ENCODE assay signal across 12 cellular contexts in the genomic region with DNA sequence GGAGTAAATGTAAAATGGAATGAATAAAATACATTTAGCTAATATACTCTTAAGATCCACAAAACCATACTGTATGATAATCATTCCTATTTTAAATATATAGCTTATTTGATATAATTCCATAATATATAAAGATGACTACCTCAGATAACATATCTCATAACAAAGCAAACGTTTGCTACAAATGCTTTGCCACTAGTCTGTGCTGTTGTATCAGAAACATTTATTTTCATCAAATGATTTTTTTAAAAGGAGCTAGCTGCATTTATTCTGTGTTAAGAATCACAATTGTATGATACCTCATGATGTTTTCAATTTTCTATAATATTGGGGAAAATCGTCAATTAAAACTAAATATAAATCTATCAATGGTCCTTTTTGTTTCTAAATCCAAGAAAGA.
DNase-seq lines count a peak whose midpoint lies in the region; ATAC-seq, FAIRE-seq and TF ChIP-seq lines count a peak whose summit lies in the region.
"Had no signal": no experiment of that assay in that cellular context is flagged by ENCODE, and none has a peak within 500 bp of the region (broad histone marks: within the 10 kb centered on the region; RNA-seq: fewer than 3 reads in every experiment).

No MANE protein-coding gene starts in this region.

- peak; percentile 43 for TF ChIP-seq CTCF in astrocyte (IDR thresholded peaks at IDR 0.05; ENCODE audit: insufficient read depth, low read depth, low read length)
- TF ChIP-seq CTCF in right lobe of liver (IDR thresholded peaks at IDR 0.05): peak; percentile 29 to 44 (median 34)
- no peak for TF ChIP-seq CTCF in coronary artery (IDR thresholded peaks at IDR 0.05)

- no peaks in the 10 kb centered on the region for H3K36me3 Mint-ChIP-seq in astrocyte (ENCODE audit: low read depth, unreplicated experiment)
- H3K36me3 Mint-ChIP-seq in stimulated activated memory B cell treated with anti-CD40 and anti-IgM and Interleukin-4, amounts not matched to agents 10 μg/mL and 1 μg/mL and 100 μg/mL, for 72 hours: no peaks in the 10 kb centered on the region
- H3K36me3 Mint-ChIP-seq in activated naive CD4-positive, alpha-beta T cell treated with anti-CD3 and anti-CD28 coated beads, Interleukin-2, amount 10 ng/mL, durations not matched to agents 7 days and 5 days: no peaks in the 10 kb centered on the region

- 3% methylated on average over 2 of the region's 2 CpGs for WGBS in right lobe of liver (ENCODE audit: insufficient coverage, low coverage, low lambda C conversion rate, missing lambda C conversion rate)

- H3K36me3 ChIP-seq in astrocyte (ENCODE audit: insufficient read depth, low read length) (no peaks in the 10 kb centered on the region), right lobe of liver (no peaks in the 10 kb centered on the region)
- H3K36me3 ChIP-seq: right atrium auricular region, SJSA1 had no signal

- CTCF ChIA-PET in activated naive CD4-positive, alpha-beta T cell treated with anti-CD3 and anti-CD28 coated beads, Interleukin-2, amount 10 ng/mL, durations not matched to agents 7 days and 5 days (lab: Charles Lee): no interaction called here

- no peak overlapping the region for H3K9ac ChIP-seq in astrocyte (ENCODE audit: low read length)

- no peaks in the 10 kb centered on the region for H3K27me3 Mint-ChIP-seq in astrocyte (ENCODE audit: low read depth, unreplicated experiment)
- no peaks in the 10 kb centered on the region for H3K27me3 Mint-ChIP-seq in stimulated activated memory B cell treated with anti-CD40 and anti-IgM and Interleukin-4, amounts not matched to agents 10 μg/mL and 1 μg/mL and 100 μg/mL, for 72 hours
- H3K27me3 Mint-ChIP-seq in activated naive CD4-positive, alpha-beta T cell treated with anti-CD3 and anti-CD28 coated beads, Interleukin-2, amount 10 ng/mL, durations not matched to agents 7 days and 5 days: no peaks in the 10 kb centered on the region
- H3K27me3 Mint-ChIP-seq: stimulated activated naive CD8-positive, alpha-beta T cell treated with anti-CD3 and anti-CD28 coated beads, Interleukin-15, Interleukin-2, amounts not matched to agents 100 ng/mL and 50 ng/mL, for 24 hours had no signal

- no peaks in the 10 kb centered on the region for H3K4me1 ChIP-seq in astrocyte (ENCODE audit: insufficient read depth, low read length)
- H3K4me1 ChIP-seq in right lobe of liver: no peaks in the 10 kb centered on the region
- H3K4me1 ChIP-seq: right atrium auricular region, SJSA1 had no signal

- H3K4me1 Mint-ChIP-seq in astrocyte (ENCODE audit: low read depth, unreplicated experiment): peaks cover 6% of the 10 kb centered on the region
- H3K4me1 Mint-ChIP-seq in stimulated activated memory B cell treated with anti-CD40 and anti-IgM and Interleukin-4, amounts not matched to agents 10 μg/mL and 1 μg/mL and 100 μg/mL, for 72 hours: no peaks in the 10 kb centered on the region
- no peaks in the 10 kb centered on the region for H3K4me1 Mint-ChIP-seq in activated naive CD4-positive, alpha-beta T cell treated with anti-CD3 and anti-CD28 coated beads, Interleukin-2, amount 10 ng/mL, durations not matched to agents 7 days and 5 days

- H3K4me3 ChIP-seq in astrocyte (ENCODE audit: insufficient read depth, low read depth, low read length): no peak overlapping the region
- H3K4me3 ChIP-seq in right lobe of liver: no peak overlapping the region
- no peak overlapping the region for H3K4me3 ChIP-seq in coronary artery
- H3K4me3 ChIP-seq: right atrium auricular region, SJSA1 had no signal

- H3K27me3 ChIP-seq in astrocyte (ENCODE audit: insufficient read depth, low read length) (no peaks in the 10 kb centered on the region), right lobe of liver (no peaks in the 10 kb centered on the region)
- H3K27me3 ChIP-seq: right atrium auricular region, SJSA1 had no signal

- H2AFZ ChIP-seq in astrocyte (ENCODE audit: low read depth, low read length): no peak overlapping the region

- no peak for FAIRE-seq in astrocyte (lab: Jason Lieb, UNC)

- no peak overlapping the region for H3K27ac ChIP-seq in astrocyte (ENCODE audit: low read depth, low read length)
- no peak overlapping the region for H3K27ac ChIP-seq in right lobe of liver
- no peak overlapping the region for H3K27ac ChIP-seq in coronary artery
- H3K27ac ChIP-seq: right atrium auricular region, SJSA1 had no signal

- intact Hi-C loops in right lobe of liver (cut with DNase I): no loop called here

- H3K9me3 Mint-ChIP-seq in astrocyte (ENCODE audit: unreplicated experiment): no peaks in the 10 kb centered on the region
- H3K9me3 Mint-ChIP-seq in stimulated activated memory B cell treated with anti-CD40 and anti-IgM and Interleukin-4, amounts not matched to agents 10 μg/mL and 1 μg/mL and 100 μg/mL, for 72 hours: no peaks in the 10 kb centered on the region
- H3K9me3 Mint-ChIP-seq in activated naive CD4-positive, alpha-beta T cell treated with anti-CD3 and anti-CD28 coated beads, Interleukin-2, amount 10 ng/mL, durations not matched to agents 7 days and 5 days: no peaks in the 10 kb centered on the region
- H3K9me3 Mint-ChIP-seq: stimulated activated naive CD8-positive, alpha-beta T cell treated with anti-CD3 and anti-CD28 coated beads, Interleukin-15, Interleukin-2, amounts not matched to agents 100 ng/mL and 50 ng/mL, for 24 hours had no signal

- no peaks in the 10 kb centered on the region for H3K9me3 ChIP-seq in astrocyte (ENCODE audit: insufficient read depth, low read depth, low read length)
- no peaks in the 10 kb centered on the region for H3K9me3 ChIP-seq in right lobe of liver
- H3K9me3 ChIP-seq: right atrium auricular region, SJSA1 had no signal

- no peak overlapping the region for H3K4me2 ChIP-seq in astrocyte (ENCODE audit: low read length)

- no peaks in the 10 kb centered on the region for H4K20me1 ChIP-seq in astrocyte (ENCODE audit: insufficient read depth, low read length)

- peak in 2 of 4 donors; percentile 30 to 32 for ATAC-seq in right lobe of liver
- ATAC-seq in stimulated activated memory B cell treated with anti-CD40 and anti-IgM and Interleukin-4, amounts not matched to agents 10 μg/mL and 1 μg/mL and 100 μg/mL, for 72 hours: no peak

- no peak for TF ChIP-seq POLR2A in right lobe of liver (IDR thresholded peaks at IDR 0.05)

- peak; percentile 56 for DNase-seq in DMS153 treated with DMSO at 0.1 percent for 48 hours (lab: John Stamatoyannopoulos, UW; ENCODE audit: unreplicated experiment)
- DNase-seq in NCI-H146 treated with DMSO at 0.1 percent for 48 hours (lab: John Stamatoyannopoulos, UW; ENCODE audit: unreplicated experiment): peak; percentile 55
- peak; percentile 3 for DNase-seq in astrocyte (ENCODE audit: low read depth)
- no peak for DNase-seq in right lobe of liver
- no peak for DNase-seq in germinal center (ENCODE audit: low spot score)
- DNase-seq in coronary artery (ENCODE audit: low spot score): no peak
- DNase-seq in activated naive CD4-positive, alpha-beta T cell treated with anti-CD3 and anti-CD28 coated beads, Interleukin-2, amount 10 ng/mL, durations not matched to agents 7 days and 5 days: no peak
- DNase-seq: activated T-cell treated with anti-CD3 and anti-CD28 coated beads, Interleukin-2, amount 50 U/mL, for 48 hours had no signal

- no peak overlapping the region for H3K27ac Mint-ChIP-seq in astrocyte (ENCODE audit: unreplicated experiment)
- no peak overlapping the region for H3K27ac Mint-ChIP-seq in stimulated activated memory B cell treated with anti-CD40 and anti-IgM and Interleukin-4, amounts not matched to agents 10 μg/mL and 1 μg/mL and 100 μg/mL, for 72 hours
- H3K27ac Mint-ChIP-seq in activated naive CD4-positive, alpha-beta T cell treated with anti-CD3 and anti-CD28 coated beads, Interleukin-2, amount 10 ng/mL, durations not matched to agents 7 days and 5 days: no peak overlapping the region
- H3K27ac Mint-ChIP-seq: stimulated activated naive CD8-positive, alpha-beta T cell treated with anti-CD3 and anti-CD28 coated beads, Interleukin-15, Interleukin-2, amounts not matched to agents 100 ng/mL and 50 ng/mL, for 24 hours had no signal

- no peaks in the 10 kb centered on the region for H3K79me2 ChIP-seq in astrocyte (ENCODE audit: insufficient read depth, low read length)

- H3K4me3 Mint-ChIP-seq in astrocyte (ENCODE audit: unreplicated experiment): no peak overlapping the region
- H3K4me3 Mint-ChIP-seq in stimulated activated memory B cell treated with anti-CD40 and anti-IgM and Interleukin-4, amounts not matched to agents 10 μg/mL and 1 μg/mL and 100 μg/mL, for 72 hours: no peak overlapping the region
- H3K4me3 Mint-ChIP-seq in activated naive CD4-positive, alpha-beta T cell treated with anti-CD3 and anti-CD28 coated beads, Interleukin-2, amount 10 ng/mL, durations not matched to agents 7 days and 5 days: no peak overlapping the region
- H3K4me3 Mint-ChIP-seq: stimulated activated naive CD8-positive, alpha-beta T cell treated with anti-CD3 and anti-CD28 coated beads, Interleukin-15, Interleukin-2, amounts not matched to agents 100 ng/mL and 50 ng/mL, for 24 hours had no signal

Comparison
In these comparisons a context has a peak if more than half of its experiments do, and no peak if none do; other contexts are left out.
1. DNase-seq: peak in DMS153 treated with DMSO at 0.1 percent for 48 hours (single experiment), NCI-H146 treated with DMSO at 0.1 percent for 48 hours (single experiment) and astrocyte (single experiment); none in right lobe of liver (0 of 3), germinal center (single experiment), coronary artery (single experiment) and activated naive CD4-positive, alpha-beta T cell treated with anti-CD3 and anti-CD28 coated beads, Interleukin-2, amount 10 ng/mL, durations not matched to agents 7 days and 5 days (single experiment).